In the genomic region with DNA sequence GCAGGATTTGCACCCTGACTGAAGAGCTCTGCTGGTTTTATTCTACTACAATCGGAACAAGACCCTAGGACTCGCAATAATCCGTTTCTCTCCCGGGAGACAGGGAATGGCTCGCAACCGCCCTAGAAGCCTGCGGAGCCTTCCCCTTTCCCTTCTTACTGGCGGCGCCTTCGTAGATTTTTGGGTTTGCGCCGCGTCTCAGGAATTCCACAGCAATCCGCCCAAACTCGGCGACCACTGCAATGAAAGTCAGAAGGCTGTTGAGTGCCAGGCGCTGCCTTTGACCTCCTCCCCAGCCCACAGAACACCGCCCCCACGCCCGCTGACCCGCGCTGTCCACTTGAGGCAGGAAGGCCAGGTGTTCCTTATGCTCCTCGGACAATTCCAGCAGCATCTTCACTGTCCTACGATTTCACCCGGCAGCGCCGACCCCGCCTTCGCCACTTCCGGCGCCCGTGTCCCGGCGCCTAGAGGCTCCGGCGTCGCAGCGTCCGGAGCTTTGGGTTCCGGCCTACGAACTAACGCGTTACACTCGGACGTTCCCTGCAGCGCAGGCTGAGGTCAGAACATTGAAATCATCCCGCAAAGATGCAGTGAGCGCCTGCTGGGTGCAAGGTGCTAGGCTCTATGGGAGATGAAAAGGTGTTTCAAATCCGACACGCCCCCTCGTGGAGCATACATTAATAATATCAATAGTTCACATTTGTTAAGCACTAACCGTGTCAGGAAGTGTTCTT, we compare ENCODE assay signal across 8 cellular contexts. TPM values are rescaled to one million over a fixed set of nuclear protein-coding genes. Genes with fewer than 3 reads are reported as not detected.
DNase-seq lines count a peak whose midpoint lies in the region; ATAC-seq and TF ChIP-seq lines count a peak whose summit lies in the region.

TSS of gene COMMD2 (minus strand) at position 439 of the 737 bp plus-strand sequence. CDS start at position 394, 45 bp downstream.

- H3K36me3 ChIP-seq in heart right ventricle (peaks cover 0 to 40% (median 5%) of the 10 kb centered on the region in 9 donors), upper lobe of right lung (peaks cover 34% of the 10 kb centered on the region)

- H3K27ac ChIP-seq in adipose tissue (ENCODE audit: low read depth, low read length) (no peak within 1 kb of the TSS), heart right ventricle (peak within 1 kb of the TSS; percentile 18 to 84 (median 76)), upper lobe of right lung (peak within 1 kb of the TSS; percentile 83)

- H3K9me3 ChIP-seq in heart right ventricle: no peaks in the 10 kb centered on the region
- H3K9me3 ChIP-seq in upper lobe of right lung: no peaks in the 10 kb centered on the region

- intact Hi-C loops in heart right ventricle (cut with DNase I): loop anchor here in 2 of 10 donors (5.0 kb wide), 1 partner anchor 60 kb away; the partner anchor contains the start of gene RNF13 (in 2 of the 2)
- intact Hi-C loops in posterior vena cava (cut with DNase I): no loop called here
- intact Hi-C loops in upper lobe of right lung (cut with DNase I): no loop called here

- H3K27me3 ChIP-seq in heart right ventricle (no peaks in the 10 kb centered on the region), upper lobe of right lung (no peaks in the 10 kb centered on the region)

- ATAC-seq in HG02678 (IDR thresholded peaks at IDR 0.05; ENCODE audit: unreplicated experiment) (peak; percentile 97), heart right ventricle (peak; percentile 95 to 99 (median 98)), upper lobe of right lung (peak; percentile 100)

- 0 to 1% (median 0%) methylated on average over 52 of the region's 52 CpGs for WGBS in adipose tissue, 3 donors
- 0 to 1% methylated on average over 52 of the region's 52 CpGs for WGBS in heart right ventricle, 2 donors

- peak; percentile 96 for DNase-seq in NCI-H1105 treated with DMSO at 0.1 percent for 48 hours (lab: John Stamatoyannopoulos, UW)
- peak; percentile 38 for DNase-seq in T follicular helper cell (ENCODE audit: low read depth)
- peak; percentile 63 to 72 for DNase-seq in heart right ventricle
- DNase-seq in posterior vena cava (ENCODE audit: low spot score): peak; percentile 93
- DNase-seq in upper lobe of right lung: peak; percentile 86

- H3K4me3 ChIP-seq in heart right ventricle: peak within 1 kb of the TSS; percentile 66 to 93 (median 82)
- H3K4me3 ChIP-seq in upper lobe of right lung: peak within 1 kb of the TSS; percentile 95

- H3K4me1 ChIP-seq in heart right ventricle (peaks cover 5 to 22% (median 17%) of the 10 kb centered on the region in 9 donors), upper lobe of right lung (peaks cover 13% of the 10 kb centered on the region)

- TF ChIP-seq CTCF in GM12874 (IDR thresholded peaks at IDR 0.05; ENCODE audit: insufficient read depth, low read depth, low read length): peak; percentile 27; the same call in 1 of the 2 replicates
- TF ChIP-seq CTCF in heart right ventricle (IDR thresholded peaks at IDR 0.05): peak in 7 of 9 donors; percentile 26 to 59 (median 40)
- peak; percentile 40 for TF ChIP-seq CTCF in upper lobe of right lung (IDR thresholded peaks at IDR 0.05)

RNA-seq across cellular contexts. Expression of gene COMMD2, which starts in this region (rescaled TPM):
- 10 to 100 TPM in 2 of 3 donors, 1 to 10 TPM in 1; 6.6 to 13.3 (median 12.8) TPM for polyA plus RNA-seq in adipose tissue
- total RNA-seq in heart right ventricle: 10 to 100 TPM; 14.1 to 22.9 (median 19.0) TPM
- 10 to 100 TPM in 1 of 2 donors, 1 to 10 TPM in 1; 4.6 to 10.8 TPM for polyA plus RNA-seq in heart right ventricle
- total RNA-seq in posterior vena cava: 10 to 100 TPM; 31.9 to 33.8 TPM
- 49.8 TPM for total RNA-seq in upper lobe of right lung

Comparison
In these comparisons a context has a peak if more than half of its experiments do, and no peak if none do; other contexts are left out.
1. DNase-seq: peak in every context shown above with its lines; median percentile 96 in NCI-H1105 treated with DMSO at 0.1 percent for 48 hours; 93 in posterior vena cava; 86 in upper lobe of right lung; 68 in heart right ventricle; 38 in T follicular helper cell.